In genomic region chr1:26409191-26409751, GRCh38 we compare ENCODE assay signal across 12 cellular contexts. TPM values are rescaled to one million over a fixed set of nuclear protein-coding genes. Genes with fewer than 3 reads are reported as not detected.
A peak's percentile ranks its signal among the peaks of the same experiment; 100 is the strongest.
DNase-seq lines count a peak whose midpoint lies in the region; ATAC-seq and TF ChIP-seq lines count a peak whose summit lies in the region.
"Had no signal": no experiment of that assay in that cellular context is flagged by ENCODE, and none has a peak within 500 bp of the region (broad histone marks: within the 10 kb centered on the region; RNA-seq: fewer than 3 reads in every experiment).

No MANE protein-coding gene starts in this region.

- H3K27me3 ChIP-seq in SK-N-SH (ENCODE audit: insufficient read depth) (peaks cover 5% of the 10 kb centered on the region; the same call in 1 of the 2 replicates), neuron (ENCODE audit: insufficient read depth, low read length) (no peaks in the 10 kb centered on the region), MM.1S (replicated peaks; ENCODE audit: insufficient read depth, low read length) (peaks cover 83% of the 10 kb centered on the region)

- DNase-seq in SK-N-SH, result peak; percentile 78
- peak; percentile 47 for DNase-seq in NCI-H146 treated with DMSO at 0.1 percent for 48 hours (lab: John Stamatoyannopoulos, UW; ENCODE audit: unreplicated experiment)
- no peak for DNase-seq in effector memory CD8-positive, alpha-beta T cell
- DNase-seq in MM.1S, result no peak
- no peak for DNase-seq in germinal center (ENCODE audit: low spot score)
- DNase-seq: GF-D8, NCI-H524 had no signal

- WGBS in SK-N-SH (ENCODE audit: low lambda C conversion rate), result 59% methylated on average over 15 of the region's 15 CpGs

- H3F3A ChIP-seq in SK-N-SH (replicated peaks; ENCODE audit: insufficient read depth) (peaks cover 7% of the 10 kb centered on the region), MM.1S (ENCODE audit: insufficient read depth, low read length) (no peaks in the 10 kb centered on the region)

- CTCF ChIA-PET in SK-N-SH (lab: Yijun Ruan, JAX), result interaction anchor here (1.4 kb wide), 1 partner anchor 10 kb away, joined by 4 read pairs; no protein-coding TSS in a partner anchor

- H3K27ac ChIP-seq in SK-N-SH (ENCODE audit: low read depth in 2 of 2, low read length in 1 of 2) (peak overlapping the region in 1 of 2 experiments; percentile 40; a peak in 1 of 4 replicates), MM.1S (ENCODE audit: low read length) (no peak overlapping the region)
- H3K27ac ChIP-seq: SJSA1 had no signal

- H3K27ac Mint-ChIP-seq in effector memory CD8-positive, alpha-beta T cell, result no peak overlapping the region

- H3K4me1 ChIP-seq in SK-N-SH (ENCODE audit: control insufficient read depth in 1 of 2, insufficient read depth in 2 of 2, low read depth in 1 of 2, low read length in 1 of 2) (peaks cover 0 to 7% of the 10 kb centered on the region in 2 experiments; a peak in 1 of 4 replicates), neuron (ENCODE audit: insufficient read depth, low read length) (peaks cover 37% of the 10 kb centered on the region), MM.1S (ENCODE audit: low read length) (no peaks in the 10 kb centered on the region)

- H3K4me2 ChIP-seq in SK-N-SH (no peak overlapping the region), MM.1S (ENCODE audit: low read depth, low read length) (no peak overlapping the region)

- H3K27me3 Mint-ChIP-seq in effector memory CD8-positive, alpha-beta T cell, result peaks cover 65 to 97% of the 10 kb centered on the region in 2 donors

- H3K36me3 ChIP-seq in SK-N-SH (replicated peaks in 1 of 2; ENCODE audit: control insufficient read depth in 1 of 2, insufficient read depth in 2 of 2, low read length in 1 of 2) (no peaks in the 10 kb centered on the region), neuron (ENCODE audit: insufficient read depth, low read length) (peaks cover 11% of the 10 kb centered on the region), MM.1S (replicated peaks; ENCODE audit: insufficient read depth, low read length) (no peaks in the 10 kb centered on the region)
- H3K36me3 ChIP-seq: SJSA1 had no signal

- H3K9me3 ChIP-seq in SK-N-SH, result no peaks in the 10 kb centered on the region
- no peaks in the 10 kb centered on the region for H3K9me3 ChIP-seq in neuron (ENCODE audit: low read length)
- H3K9me3 ChIP-seq in MM.1S (replicated peaks; ENCODE audit: insufficient read depth, low read length), result no peaks in the 10 kb centered on the region
- H3K9me3 ChIP-seq: SJSA1 had no signal

- H2AFZ ChIP-seq in SK-N-SH (ENCODE audit: low read depth) (no peak overlapping the region), neuron (ENCODE audit: low read depth, low read length) (no peak overlapping the region), MM.1S (ENCODE audit: low read length) (no peak overlapping the region)

- H3K9me3 Mint-ChIP-seq in effector memory CD8-positive, alpha-beta T cell, result no peaks in the 10 kb centered on the region

- H4K20me1 ChIP-seq in SK-N-SH (ENCODE audit: insufficient read depth) (no peaks in the 10 kb centered on the region), MM.1S (ENCODE audit: insufficient read depth, low read length) (no peaks in the 10 kb centered on the region)

- H3K4me3 Mint-ChIP-seq in effector memory CD8-positive, alpha-beta T cell, result peak overlapping the region; percentile 25 to 43

- H3K4me1 Mint-ChIP-seq in effector memory CD8-positive, alpha-beta T cell (ENCODE audit: low read depth in 2 of 2), result peaks cover 16 to 20% of the 10 kb centered on the region in 2 donors

- peaks cover 4% of the 10 kb centered on the region for H3K36me3 Mint-ChIP-seq in effector memory CD8-positive, alpha-beta T cell (ENCODE audit: insufficient read depth)

- ATAC-seq in SK-N-SH treated with all-trans-retinoic acid at 6 μM for 48 hours (no peak), GM21619 (IDR thresholded peaks at IDR 0.05; ENCODE audit: unreplicated experiment) (no peak)
- ATAC-seq in effector memory CD8-positive, alpha-beta T cell (replicated peaks), result no peak

- H3K79me2 ChIP-seq in SK-N-SH (ENCODE audit: insufficient read depth), result no peaks in the 10 kb centered on the region
- H3K79me2 ChIP-seq in MM.1S (ENCODE audit: low read length), result no peaks in the 10 kb centered on the region

- POLR2A ChIA-PET in SK-N-SH (lab: Yijun Ruan, JAX), result interaction anchor here (0.6 kb wide), 1 partner anchor 1335 kb away, joined by 3 read pairs; no protein-coding TSS in a partner anchor

- TF ChIP-seq CTCF in SK-N-SH (IDR thresholded peaks at IDR 0.05), result no peak
- TF ChIP-seq CTCF in MM.1S (IDR thresholded peaks at IDR 0.05; ENCODE audit: low read length), result no peak

- TF ChIP-seq RAD21 in SK-N-SH (IDR thresholded peaks at IDR 0.05; ENCODE audit: low read length), result no peak

- no peak for TF ChIP-seq EP300 in SK-N-SH (IDR thresholded peaks at IDR 0.05; ENCODE audit: borderline replicate concordance in 1 of 2, low read depth in 1 of 2, low read length in 1 of 2)

- no peak overlapping the region for H3K9ac ChIP-seq in SK-N-SH
- no peak overlapping the region for H3K9ac ChIP-seq in MM.1S (ENCODE audit: low read length)

- no peaks in the 10 kb centered on the region for H3K9me2 ChIP-seq in SK-N-SH
- H3K9me2 ChIP-seq in MM.1S (replicated peaks; ENCODE audit: insufficient read depth, low read length), result no peaks in the 10 kb centered on the region

- H3K4me3 ChIP-seq in SK-N-SH (ENCODE audit: low read depth in 2 of 2, low read length in 1 of 2), result no peak overlapping the region
- H3K4me3 ChIP-seq in neuron (ENCODE audit: low read length), result peak overlapping the region; percentile 48
- no peak overlapping the region for H3K4me3 ChIP-seq in MM.1S (ENCODE audit: low read length)
- H3K4me3 ChIP-seq: SJSA1 had no signal

TF ChIP-seq in SK-N-SH, 30 proteins besides CTCF, POLR2A, EP300 and RAD21:
- TF ChIP-seq RFX5 (IDR thresholded peaks at IDR 0.05; ENCODE audit: low read length) (no peak), MAX (IDR thresholded peaks at IDR 0.05; ENCODE audit: low read depth) (no peak)
TF ChIP-seq in SK-N-SH: peak in this region for 0.

TF ChIP-seq in SK-N-SH treated with all-trans-retinoic acid at 6 μM for 48 hours, 23 proteins besides CTCF, POLR2A, EP300 and RAD21:
- TF ChIP-seq RARB (CRISPR knock-in tag; IDR thresholded peaks at IDR 0.05) (no peak), BACH2 (CRISPR knock-in tag; IDR thresholded peaks at IDR 0.05; ENCODE audit: borderline replicate concordance) (no peak), OSR1 (CRISPR knock-in tag; IDR thresholded peaks at IDR 0.05) (no peak), ZFP30 (CRISPR knock-in tag; IDR thresholded peaks at IDR 0.05) (no peak), ESRRG (CRISPR knock-in tag; IDR thresholded peaks at IDR 0.05) (no peak), ZNF565 (CRISPR knock-in tag; conservative IDR thresholded peaks at IDR 0.05; ENCODE audit: low read depth) (no peak), SNAI2 (CRISPR knock-in tag; IDR thresholded peaks at IDR 0.05) (no peak), ZNF70 (CRISPR knock-in tag; IDR thresholded peaks at IDR 0.05) (no peak), CSDC2 (CRISPR knock-in tag; IDR thresholded peaks at IDR 0.05) (no peak), ARNTL (CRISPR knock-in tag; IDR thresholded peaks at IDR 0.05; ENCODE audit: borderline replicate concordance, low read depth) (no peak), ZC3H10 (CRISPR knock-in tag; IDR thresholded peaks at IDR 0.05) (no peak), GLIS3 (CRISPR knock-in tag; IDR thresholded peaks at IDR 0.05) (no peak), PPARA (CRISPR knock-in tag; IDR thresholded peaks at IDR 0.05; ENCODE audit: borderline replicate concordance) (no peak)
- TF ChIP-seq, protein P1, sequence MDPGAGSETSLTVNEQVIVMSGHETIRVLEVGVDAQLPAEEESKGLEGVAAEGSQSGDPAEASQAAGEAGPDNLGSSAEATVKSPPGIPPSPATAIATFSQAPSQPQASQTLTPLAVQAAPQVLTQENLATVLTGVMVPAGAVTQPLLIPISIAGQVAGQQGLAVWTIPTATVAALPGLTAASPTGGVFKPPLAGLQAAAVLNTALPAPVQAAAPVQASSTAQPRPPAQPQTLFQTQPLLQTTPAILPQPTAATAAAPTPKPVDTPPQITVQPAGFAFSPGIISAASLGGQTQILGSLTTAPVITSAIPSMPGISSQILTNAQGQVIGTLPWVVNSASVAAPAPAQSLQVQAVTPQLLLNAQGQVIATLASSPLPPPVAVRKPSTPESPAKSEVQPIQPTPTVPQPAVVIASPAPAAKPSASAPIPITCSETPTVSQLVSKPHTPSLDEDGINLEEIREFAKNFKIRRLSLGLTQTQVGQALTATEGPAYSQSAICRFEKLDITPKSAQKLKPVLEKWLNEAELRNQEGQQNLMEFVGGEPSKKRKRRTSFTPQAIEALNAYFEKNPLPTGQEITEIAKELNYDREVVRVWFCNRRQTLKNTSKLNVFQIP (CRISPR knock-in tag; IDR thresholded peaks at IDR 0.05; ENCODE audit: borderline replicate concordance, low read depth), result no peak
TF ChIP-seq in SK-N-SH treated with all-trans-retinoic acid at 6 μM for 48 hours: peak in this region for 0.

RNA-seq across cellular contexts. Expression of gene LIN28A, which starts 1.3 kb away (rescaled TPM):
- polyA plus RNA-seq in SK-N-SH (2012; rRNA removed), result not detected in 2 replicates
- polyA plus RNA-seq in SK-N-SH (2012; cell fraction: cytosol; rRNA removed), result not detected in 2 replicates
- 0.02 TPM in 1 of 2 replicates, not detected in the other for polyA plus RNA-seq in SK-N-SH (2012; cell fraction: nucleus; rRNA removed)
- polyA plus RNA-seq: aorta had no signal

RNA-seq across cellular contexts. Expression of gene DHDDS, which starts 22.9 kb away (rescaled TPM):
- 25.0 and 36.6 TPM in 2 replicates for polyA plus RNA-seq in SK-N-SH (2012; rRNA removed)
- polyA plus RNA-seq in SK-N-SH (2012; cell fraction: cytosol; rRNA removed), result 22.4 and 24.1 TPM in 2 replicates
- polyA plus RNA-seq in SK-N-SH (2012; cell fraction: nucleus; rRNA removed), result 58.3 and 87.1 TPM in 2 replicates

RNA-seq across cellular contexts. Expression of gene ZNF683, which starts 36.7 kb away (rescaled TPM):
- not detected in 2 replicates for polyA plus RNA-seq in SK-N-SH (2012; rRNA removed)
- polyA plus RNA-seq in SK-N-SH (2012; cell fraction: cytosol; rRNA removed), result not detected in 2 replicates
- not detected in 2 replicates for polyA plus RNA-seq in SK-N-SH (2012; cell fraction: nucleus; rRNA removed)

RNA-seq across cellular contexts. Expression of gene CRYBG2, which starts 55.3 kb away (rescaled TPM):
- polyA plus RNA-seq in SK-N-SH (2012; rRNA removed), result 0.08 and 0.49 TPM in 2 replicates
- polyA plus RNA-seq in SK-N-SH (2012; cell fraction: cytosol; rRNA removed), result 0.04 and 0.13 TPM in 2 replicates
- 0.27 and 0.93 TPM in 2 replicates for polyA plus RNA-seq in SK-N-SH (2012; cell fraction: nucleus; rRNA removed)

Comparison
In these comparisons a context has a peak if more than half of its experiments do, and no peak if none do; other contexts are left out.
1. DNase-seq: peak in SK-N-SH (single experiment) and NCI-H146 treated with DMSO at 0.1 percent for 48 hours (single experiment); none in effector memory CD8-positive, alpha-beta T cell (0 of 3), MM.1S (single experiment) and germinal center (single experiment).